In the genomic region with DNA sequence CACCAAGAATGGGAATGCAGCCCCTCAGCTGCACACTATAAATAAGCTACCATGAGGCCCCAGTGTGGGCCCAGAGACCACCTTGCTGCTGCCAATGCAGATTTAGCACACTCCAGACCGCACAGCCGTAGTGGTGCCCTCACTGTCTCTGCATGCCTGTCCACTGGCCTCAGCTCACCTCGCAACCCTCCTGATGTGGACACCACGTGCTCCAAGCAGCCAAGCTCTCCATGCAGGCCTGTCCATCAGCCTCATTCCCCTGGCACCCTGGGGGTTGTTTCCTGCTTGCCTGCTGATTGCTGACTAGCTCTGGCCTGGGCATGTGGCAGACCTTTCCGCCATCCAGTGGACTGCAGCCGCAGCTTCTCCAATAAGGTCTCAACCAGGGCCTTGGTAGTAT, we compare ENCODE assay signal across 19 cellular contexts. TPM values are rescaled to one million over a fixed set of nuclear protein-coding genes. Genes with fewer than 3 reads are reported as not detected.
DNase-seq lines count a peak whose midpoint lies in the region; ATAC-seq and TF ChIP-seq lines count a peak whose summit lies in the region.
"Had no signal": no experiment of that assay in that cellular context is flagged by ENCODE, and none has a peak within 500 bp of the region (broad histone marks: within the 10 kb centered on the region; RNA-seq: fewer than 3 reads in every experiment).

No MANE protein-coding gene starts in this region.

- POLR2A ChIA-PET in activated CD8-positive, alpha-beta T cell treated with anti-CD3 and anti-CD28 coated beads, Interleukin-2, amount 10 ng/mL, durations not matched to agents 7 days and 5 days (lab: Charles Lee) = no interaction called here

- TF ChIP-seq POLR2A in heart left ventricle (IDR thresholded peaks at IDR 0.05) = no peak

- H3K4me1 Mint-ChIP-seq in endodermal cell = peaks cover 7% of the 10 kb centered on the region
- no peaks in the 10 kb centered on the region for H3K4me1 Mint-ChIP-seq in activated CD8-positive, alpha-beta T cell treated with anti-CD3 and anti-CD28 coated beads, Interleukin-2, amount 10 ng/mL, durations not matched to agents 7 days and 5 days (ENCODE audit: low read depth)

- CTCF ChIA-PET in activated CD8-positive, alpha-beta T cell treated with anti-CD3 and anti-CD28 coated beads, Interleukin-2, amount 10 ng/mL, durations not matched to agents 7 days and 5 days (lab: Charles Lee) = interaction anchor here (1.0 to 1.4 kb wide), 5 partner anchors 12 to 253 kb away, joined by 3 to 7 read pairs (median 3); no protein-coding TSS in a partner anchor

- H3K27ac Mint-ChIP-seq in endodermal cell = no peak overlapping the region
- H3K27ac Mint-ChIP-seq in activated CD8-positive, alpha-beta T cell treated with anti-CD3 and anti-CD28 coated beads, Interleukin-2, amount 10 ng/mL, durations not matched to agents 7 days and 5 days = no peak overlapping the region
- H3K27ac Mint-ChIP-seq: HFFc6, IgD-negative memory B cell had no signal

- H3K4me1 ChIP-seq in heart left ventricle (no peaks in the 10 kb centered on the region), endodermal cell (ENCODE audit: control insufficient read depth, insufficient read depth, low read length) (no peaks in the 10 kb centered on the region)
- H3K4me1 ChIP-seq: BLaER1 treated with 17β-estradiol and CSF1 and Interleukin-3, amounts not matched to agents 10 nM and 100 nM had no signal

- H3K27ac ChIP-seq in heart left ventricle (no peak overlapping the region), endodermal cell (ENCODE audit: low read depth, low read length) (no peak overlapping the region)
- H3K27ac ChIP-seq: BLaER1 treated with 17β-estradiol and CSF1 and Interleukin-3, amounts not matched to agents 10 nM and 100 nM; RWPE1 had no signal

- H3K36me3 Mint-ChIP-seq in endodermal cell (ENCODE audit: low read depth) = peaks cover 2% of the 10 kb centered on the region
- no peaks in the 10 kb centered on the region for H3K36me3 Mint-ChIP-seq in activated CD8-positive, alpha-beta T cell treated with anti-CD3 and anti-CD28 coated beads, Interleukin-2, amount 10 ng/mL, durations not matched to agents 7 days and 5 days (ENCODE audit: low read depth)

- H3K4me3 ChIP-seq in heart left ventricle (no peak overlapping the region), endodermal cell (ENCODE audit: low read length) (no peak overlapping the region)
- H3K4me3 ChIP-seq: BLaER1 treated with 17β-estradiol and CSF1 and Interleukin-3, amounts not matched to agents 10 nM and 100 nM; GM12878 had no signal

- DNase-seq in heart left ventricle (peak in 3 of 5 donors; percentile 23 to 49 (median 34)), Right ventricle myocardium superior (no peak), NCI-H146 (lab: John Stamatoyannopoulos, UW) (peak; percentile 67), endodermal cell (peak; percentile 65), retina (peak; percentile 51), NOMO-1 treated with dmso at 0.1 percent for 144 hours (lab: John Stamatoyannopoulos, UW; ENCODE audit: unreplicated experiment) (no peak), MV-4-11 (lab: John Stamatoyannopoulos, UW) (no peak)
- no peak for DNase-seq in activated CD8-positive, alpha-beta T cell treated with anti-CD3 and anti-CD28 coated beads, Interleukin-2, amount 10 ng/mL, durations not matched to agents 7 days and 5 days
- DNase-seq: CD8-positive, alpha-beta memory T cell; GDM1; HFFc6; NCI-H2029; NCI-H2171; NCI-H446; NK-92 treated with Interleukin-12 subunit alpha and Interleukin-12 subunit beta, amount 100 ng/mL, for 24 hours had no signal

- H3K36me3 ChIP-seq in heart left ventricle (no peaks in the 10 kb centered on the region), endodermal cell (ENCODE audit: control insufficient read depth, insufficient read depth, low read length) (no peaks in the 10 kb centered on the region)
- H3K36me3 ChIP-seq: BLaER1 treated with 17β-estradiol and CSF1 and Interleukin-3, amounts not matched to agents 10 nM and 100 nM had no signal

- no peak overlapping the region for H3K4me3 Mint-ChIP-seq in endodermal cell
- H3K4me3 Mint-ChIP-seq in activated CD8-positive, alpha-beta T cell treated with anti-CD3 and anti-CD28 coated beads, Interleukin-2, amount 10 ng/mL, durations not matched to agents 7 days and 5 days = no peak overlapping the region
- H3K4me3 Mint-ChIP-seq: CD8-positive, alpha-beta memory T cell; HFFc6; IgD-negative memory B cell had no signal

- 70 to 83% (median 76%) methylated on average over 4 to 6 of the region's 6 CpGs for WGBS in heart left ventricle, 4 donors
- 84 to 90% methylated on average over 6 of the region's 6 CpGs for WGBS in endodermal cell (ENCODE audit: insufficient coverage in 1 of 2, insufficient read length in 1 of 2), 2 experiments

- intact Hi-C loops in heart left ventricle (cut with DNase I) = no loop called here
- intact Hi-C loops in Right ventricle myocardium superior (cut with DNase I) = no loop called here

- peaks cover 6% of the 10 kb centered on the region for H3K9me3 Mint-ChIP-seq in endodermal cell
- H3K9me3 Mint-ChIP-seq in activated CD8-positive, alpha-beta T cell treated with anti-CD3 and anti-CD28 coated beads, Interleukin-2, amount 10 ng/mL, durations not matched to agents 7 days and 5 days (ENCODE audit: insufficient read depth) = no peaks in the 10 kb centered on the region
- H3K9me3 Mint-ChIP-seq: HFFc6, IgD-negative memory B cell had no signal

- peak in 1 of 12 donors; percentile 3 for TF ChIP-seq CTCF in heart left ventricle (IDR thresholded peaks at IDR 0.05)
- no peak for TF ChIP-seq CTCF in endodermal cell (conservative IDR thresholded peaks at IDR 0.05)

- no peak overlapping the region for H3K9ac ChIP-seq in endodermal cell (ENCODE audit: extremely low read depth, low read length, poor library complexity, severe bottlenecking)
- H3K9ac ChIP-seq: BLaER1 treated with 17β-estradiol and CSF1 and Interleukin-3, amounts not matched to agents 10 nM and 100 nM had no signal

- ATAC-seq in heart left ventricle (peak; percentile 58 to 87 (median 70)), Right ventricle myocardium superior (ENCODE audit: poor library complexity) (no peak)
- ATAC-seq in activated CD8-positive, alpha-beta T cell treated with anti-CD3 and anti-CD28 coated beads, Interleukin-2, amount 10 ng/mL, durations not matched to agents 7 days and 5 days = no peak

- H3K27me3 Mint-ChIP-seq in endodermal cell (ENCODE audit: insufficient read depth) = peaks cover 14% of the 10 kb centered on the region
- peaks cover 10% of the 10 kb centered on the region for H3K27me3 Mint-ChIP-seq in activated CD8-positive, alpha-beta T cell treated with anti-CD3 and anti-CD28 coated beads, Interleukin-2, amount 10 ng/mL, durations not matched to agents 7 days and 5 days (ENCODE audit: low read depth)

- H3K27me3 ChIP-seq in heart left ventricle (peaks cover 0 to 3% (median 0%) of the 10 kb centered on the region in 9 donors), endodermal cell (ENCODE audit: control insufficient read depth, insufficient read depth, low read length, poor library complexity, severe bottlenecking) (no peaks in the 10 kb centered on the region)
- H3K27me3 ChIP-seq: BLaER1 treated with 17β-estradiol and CSF1 and Interleukin-3, amounts not matched to agents 10 nM and 100 nM had no signal

- H3K9me3 ChIP-seq in heart left ventricle (no peaks in the 10 kb centered on the region), endodermal cell (ENCODE audit: control insufficient read depth, low read length) (no peaks in the 10 kb centered on the region)

RNA-seq across cellular contexts. Expression of a gene that starts 36.2 kb away (rescaled TPM):
- total RNA-seq in heart left ventricle (1 to 10 TPM; 2.5 to 6.4 (median 4.7) TPM), Right ventricle myocardium superior (4.3 TPM), endodermal cell (10 to 100 TPM; 18.0 to 20.6 TPM)
- 1 to 10 TPM; 2.2 to 5.6 TPM for polyA plus RNA-seq in heart left ventricle
- 14.1 TPM for polyA plus RNA-seq in endodermal cell (2013, experiment 1 of 2)
- polyA plus RNA-seq in endodermal cell (2013, experiment 2 of 2) = 12.5 TPM
- total RNA-seq in activated CD8-positive, alpha-beta T cell treated with anti-CD3 and anti-CD28 coated beads, Interleukin-2, amount 10 ng/mL, durations not matched to agents 7 days and 5 days = 1 to 10 TPM; 7.3 to 9.0 TPM

Comparison
In these comparisons a context has a peak if more than half of its experiments do, and no peak if none do; other contexts are left out.
1. ATAC-seq: peak in heart left ventricle (4 of 4); none in Right ventricle myocardium superior (single experiment) and activated CD8-positive, alpha-beta T cell treated with anti-CD3 and anti-CD28 coated beads, Interleukin-2, amount 10 ng/mL, durations not matched to agents 7 days and 5 days (single experiment).
2. DNase-seq: peak in heart left ventricle (3 of 5), NCI-H146 (single experiment), endodermal cell (single experiment) and retina (single experiment); none in Right ventricle myocardium superior (single experiment), NOMO-1 treated with dmso at 0.1 percent for 144 hours (single experiment), activated CD8-positive, alpha-beta T cell treated with anti-CD3 and anti-CD28 coated beads, Interleukin-2, amount 10 ng/mL, durations not matched to agents 7 days and 5 days (single experiment) and MV-4-11 (single experiment).